In the genomic region with DNA sequence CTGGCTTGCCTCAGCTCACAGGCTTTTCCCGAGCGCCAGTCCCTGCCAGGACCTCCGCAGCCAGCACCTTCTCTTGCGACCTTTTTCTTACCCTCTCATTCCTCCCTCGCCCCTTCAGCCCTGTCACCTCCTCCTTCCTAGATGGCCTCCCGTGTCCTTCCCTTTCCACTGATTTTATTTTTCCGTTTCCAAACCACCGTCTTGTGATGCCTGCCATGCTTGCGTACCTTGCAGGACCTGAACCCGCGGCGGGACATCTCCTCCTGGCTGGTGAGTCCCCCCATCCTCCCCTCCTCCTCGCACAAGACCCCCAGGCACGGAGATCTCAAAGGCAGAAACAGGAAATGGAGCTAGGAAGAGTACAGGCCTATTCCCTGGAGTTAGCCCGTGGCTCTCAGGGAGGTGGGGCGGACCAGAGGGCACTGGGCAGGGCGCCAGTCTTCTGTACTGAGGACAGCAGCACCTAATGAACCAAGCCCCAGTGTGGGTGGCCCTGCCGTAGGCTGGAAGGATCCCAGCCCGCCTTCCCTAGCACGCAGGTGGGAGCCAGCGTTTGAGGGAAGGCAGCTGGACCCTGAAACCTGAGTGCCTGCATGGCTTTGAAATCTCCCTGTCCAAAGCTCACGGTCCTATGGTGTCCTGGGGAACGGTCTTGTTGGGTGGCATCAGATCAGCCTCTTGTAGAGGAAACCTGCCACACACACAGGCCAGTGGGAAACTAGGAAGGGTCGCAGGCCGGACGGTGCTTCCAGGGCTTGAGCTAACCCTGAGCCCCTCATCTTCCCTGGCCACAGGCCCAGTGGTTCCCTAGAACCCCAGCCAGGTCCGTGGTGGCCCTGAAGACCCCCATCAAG, we compare ENCODE assay signal across 1 cellular context.
A peak's percentile ranks its signal among the peaks of the same experiment; 100 is the strongest.
TF ChIP-seq lines count a peak whose summit lies in the region.

No MANE protein-coding gene starts in this region.

TF ChIP-seq in K562, 482 proteins besides CTCF, POLR2A, EP300 and RAD21 (continued from another document):
- TF ChIP-seq SAP30 (IDR thresholded peaks at IDR 0.05; ENCODE audit: borderline replicate concordance, insufficient read depth, low read depth, low read length, poor library complexity, severe bottlenecking) (peak; percentile 35), TOE1 (IDR thresholded peaks at IDR 0.05; ENCODE audit: borderline replicate concordance) (peak; percentile 66; the same call in 1 of the 2 replicates), TOE1 (CRISPR knock-in tag; IDR thresholded peaks at IDR 0.05; ENCODE audit: borderline replicate concordance, low read depth) (no peak), ZNF551 (CRISPR knock-in tag; IDR thresholded peaks at IDR 0.05) (no peak), PHB2 (IDR thresholded peaks at IDR 0.05; ENCODE audit: low read depth) (no peak), TCF7 (IDR thresholded peaks at IDR 0.05; ENCODE audit: borderline replicate concordance) (no peak), MIER1 (IDR thresholded peaks at IDR 0.05; ENCODE audit: low read depth) (0 out of 2 replicates have a peak, but pooled peaks have one; percentile 23), ZBTB1 (CRISPR knock-in tag; IDR thresholded peaks at IDR 0.05; ENCODE audit: borderline replicate concordance, low read depth) (no peak), POLR2AphosphoS5 (IDR thresholded peaks at IDR 0.05; ENCODE audit: control insufficient read depth, insufficient read depth, low read depth, low read length) (no peak), ARID1B (IDR thresholded peaks at IDR 0.05) (0 out of 2 replicates have a peak, but pooled peaks have one; percentile 24), POLR2G (IDR thresholded peaks at IDR 0.05; ENCODE audit: low read depth, low read length) (peak; percentile 43; the same call in 1 of the 2 replicates), OTX1 (CRISPR knock-in tag; IDR thresholded peaks at IDR 0.05) (peak; percentile 45; the same call in 1 of the 2 replicates), NCOA6 (IDR thresholded peaks at IDR 0.05) (no peak), PHF20 (IDR thresholded peaks at IDR 0.05; ENCODE audit: partially characterized antibody) (peak; percentile 13), BCOR (IDR thresholded peaks at IDR 0.05) (0 out of 2 replicates have a peak, but pooled peaks have one; percentile 23), MAFG (tag; conservative IDR thresholded peaks at IDR 0.05) (no peak), RBM17 (IDR thresholded peaks at IDR 0.05; ENCODE audit: borderline replicate concordance, low read depth, low read length) (no peak), ZEB2 (IDR thresholded peaks at IDR 0.05) (no peak), ZNF780A (CRISPR knock-in tag; IDR thresholded peaks at IDR 0.05) (no peak), ZNF253 (CRISPR knock-in tag; conservative IDR thresholded peaks at IDR 0.05) (no peak), ZNF384 (IDR thresholded peaks at IDR 0.05; ENCODE audit: low read depth, low read length) (no peak), DMBX1 (CRISPR knock-in tag; IDR thresholded peaks at IDR 0.05; ENCODE audit: borderline replicate concordance) (no peak), GATAD2A (IDR thresholded peaks at IDR 0.05) (0 out of 2 replicates have a peak, but pooled peaks have one; percentile 35), MYBL2 (IDR thresholded peaks at IDR 0.05; ENCODE audit: low read depth) (no peak), MYBL2 (CRISPR knock-in tag; IDR thresholded peaks at IDR 0.05; ENCODE audit: borderline replicate concordance) (no peak), KDM5B (IDR thresholded peaks at IDR 0.05; ENCODE audit: insufficient replicate concordance, low read depth, low read length) (no peak), DACH1 (IDR thresholded peaks at IDR 0.05; ENCODE audit: partially characterized antibody) (no peak)
- TF ChIP-seq, protein P1, sequence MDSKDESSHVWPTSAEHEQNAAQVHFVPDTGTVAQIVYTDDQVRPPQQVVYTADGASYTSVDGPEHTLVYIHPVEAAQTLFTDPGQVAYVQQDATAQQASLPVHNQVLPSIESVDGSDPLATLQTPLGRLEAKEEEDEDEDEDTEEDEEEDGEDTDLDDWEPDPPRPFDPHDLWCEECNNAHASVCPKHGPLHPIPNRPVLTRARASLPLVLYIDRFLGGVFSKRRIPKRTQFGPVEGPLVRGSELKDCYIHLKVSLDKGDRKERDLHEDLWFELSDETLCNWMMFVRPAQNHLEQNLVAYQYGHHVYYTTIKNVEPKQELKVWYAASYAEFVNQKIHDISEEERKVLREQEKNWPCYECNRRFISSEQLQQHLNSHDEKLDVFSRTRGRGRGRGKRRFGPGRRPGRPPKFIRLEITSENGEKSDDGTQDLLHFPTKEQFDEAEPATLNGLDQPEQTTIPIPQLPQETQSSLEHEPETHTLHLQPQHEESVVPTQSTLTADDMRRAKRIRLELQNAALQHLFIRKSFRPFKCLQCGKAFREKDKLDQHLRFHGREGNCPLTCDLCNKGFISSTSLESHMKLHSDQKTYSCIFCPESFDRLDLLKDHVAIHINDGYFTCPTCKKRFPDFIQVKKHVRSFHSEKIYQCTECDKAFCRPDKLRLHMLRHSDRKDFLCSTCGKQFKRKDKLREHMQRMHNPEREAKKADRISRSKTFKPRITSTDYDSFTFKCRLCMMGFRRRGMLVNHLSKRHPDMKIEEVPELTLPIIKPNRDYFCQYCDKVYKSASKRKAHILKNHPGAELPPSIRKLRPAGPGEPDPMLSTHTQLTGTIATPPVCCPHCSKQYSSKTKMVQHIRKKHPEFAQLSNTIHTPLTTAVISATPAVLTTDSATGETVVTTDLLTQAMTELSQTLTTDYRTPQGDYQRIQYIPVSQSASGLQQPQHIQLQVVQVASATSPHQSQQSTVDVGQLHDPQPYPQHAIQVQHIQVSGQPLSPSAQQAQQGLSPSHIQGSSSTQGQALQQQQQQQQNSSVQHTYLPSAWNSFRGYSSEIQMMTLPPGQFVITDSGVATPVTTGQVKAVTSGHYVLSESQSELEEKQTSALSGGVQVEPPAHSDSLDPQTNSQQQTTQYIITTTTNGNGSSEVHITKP (IDR thresholded peaks at IDR 0.05; ENCODE audit: partially characterized antibody) = peak; percentile 58
- TF ChIP-seq, protein P2, sequence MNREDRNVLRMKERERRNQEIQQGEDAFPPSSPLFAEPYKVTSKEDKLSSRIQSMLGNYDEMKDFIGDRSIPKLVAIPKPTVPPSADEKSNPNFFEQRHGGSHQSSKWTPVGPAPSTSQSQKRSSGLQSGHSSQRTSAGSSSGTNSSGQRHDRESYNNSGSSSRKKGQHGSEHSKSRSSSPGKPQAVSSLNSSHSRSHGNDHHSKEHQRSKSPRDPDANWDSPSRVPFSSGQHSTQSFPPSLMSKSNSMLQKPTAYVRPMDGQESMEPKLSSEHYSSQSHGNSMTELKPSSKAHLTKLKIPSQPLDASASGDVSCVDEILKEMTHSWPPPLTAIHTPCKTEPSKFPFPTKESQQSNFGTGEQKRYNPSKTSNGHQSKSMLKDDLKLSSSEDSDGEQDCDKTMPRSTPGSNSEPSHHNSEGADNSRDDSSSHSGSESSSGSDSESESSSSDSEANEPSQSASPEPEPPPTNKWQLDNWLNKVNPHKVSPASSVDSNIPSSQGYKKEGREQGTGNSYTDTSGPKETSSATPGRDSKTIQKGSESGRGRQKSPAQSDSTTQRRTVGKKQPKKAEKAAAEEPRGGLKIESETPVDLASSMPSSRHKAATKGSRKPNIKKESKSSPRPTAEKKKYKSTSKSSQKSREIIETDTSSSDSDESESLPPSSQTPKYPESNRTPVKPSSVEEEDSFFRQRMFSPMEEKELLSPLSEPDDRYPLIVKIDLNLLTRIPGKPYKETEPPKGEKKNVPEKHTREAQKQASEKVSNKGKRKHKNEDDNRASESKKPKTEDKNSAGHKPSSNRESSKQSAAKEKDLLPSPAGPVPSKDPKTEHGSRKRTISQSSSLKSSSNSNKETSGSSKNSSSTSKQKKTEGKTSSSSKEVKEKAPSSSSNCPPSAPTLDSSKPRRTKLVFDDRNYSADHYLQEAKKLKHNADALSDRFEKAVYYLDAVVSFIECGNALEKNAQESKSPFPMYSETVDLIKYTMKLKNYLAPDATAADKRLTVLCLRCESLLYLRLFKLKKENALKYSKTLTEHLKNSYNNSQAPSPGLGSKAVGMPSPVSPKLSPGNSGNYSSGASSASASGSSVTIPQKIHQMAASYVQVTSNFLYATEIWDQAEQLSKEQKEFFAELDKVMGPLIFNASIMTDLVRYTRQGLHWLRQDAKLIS (CRISPR knock-in tag; IDR thresholded peaks at IDR 0.05) = no peak
- TF ChIP-seq, protein P3, sequence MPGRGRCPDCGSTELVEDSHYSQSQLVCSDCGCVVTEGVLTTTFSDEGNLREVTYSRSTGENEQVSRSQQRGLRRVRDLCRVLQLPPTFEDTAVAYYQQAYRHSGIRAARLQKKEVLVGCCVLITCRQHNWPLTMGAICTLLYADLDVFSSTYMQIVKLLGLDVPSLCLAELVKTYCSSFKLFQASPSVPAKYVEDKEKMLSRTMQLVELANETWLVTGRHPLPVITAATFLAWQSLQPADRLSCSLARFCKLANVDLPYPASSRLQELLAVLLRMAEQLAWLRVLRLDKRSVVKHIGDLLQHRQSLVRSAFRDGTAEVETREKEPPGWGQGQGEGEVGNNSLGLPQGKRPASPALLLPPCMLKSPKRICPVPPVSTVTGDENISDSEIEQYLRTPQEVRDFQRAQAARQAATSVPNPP (IDR thresholded peaks at IDR 0.05; ENCODE audit: borderline replicate concordance, insufficient read depth, insufficient read length) = no peak
- TF ChIP-seq, protein P4, sequence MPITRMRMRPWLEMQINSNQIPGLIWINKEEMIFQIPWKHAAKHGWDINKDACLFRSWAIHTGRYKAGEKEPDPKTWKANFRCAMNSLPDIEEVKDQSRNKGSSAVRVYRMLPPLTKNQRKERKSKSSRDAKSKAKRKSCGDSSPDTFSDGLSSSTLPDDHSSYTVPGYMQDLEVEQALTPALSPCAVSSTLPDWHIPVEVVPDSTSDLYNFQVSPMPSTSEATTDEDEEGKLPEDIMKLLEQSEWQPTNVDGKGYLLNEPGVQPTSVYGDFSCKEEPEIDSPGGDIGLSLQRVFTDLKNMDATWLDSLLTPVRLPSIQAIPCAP (CRISPR knock-in tag; IDR thresholded peaks at IDR 0.05; ENCODE audit: borderline replicate concordance) = no peak
- TF ChIP-seq, protein P5, sequence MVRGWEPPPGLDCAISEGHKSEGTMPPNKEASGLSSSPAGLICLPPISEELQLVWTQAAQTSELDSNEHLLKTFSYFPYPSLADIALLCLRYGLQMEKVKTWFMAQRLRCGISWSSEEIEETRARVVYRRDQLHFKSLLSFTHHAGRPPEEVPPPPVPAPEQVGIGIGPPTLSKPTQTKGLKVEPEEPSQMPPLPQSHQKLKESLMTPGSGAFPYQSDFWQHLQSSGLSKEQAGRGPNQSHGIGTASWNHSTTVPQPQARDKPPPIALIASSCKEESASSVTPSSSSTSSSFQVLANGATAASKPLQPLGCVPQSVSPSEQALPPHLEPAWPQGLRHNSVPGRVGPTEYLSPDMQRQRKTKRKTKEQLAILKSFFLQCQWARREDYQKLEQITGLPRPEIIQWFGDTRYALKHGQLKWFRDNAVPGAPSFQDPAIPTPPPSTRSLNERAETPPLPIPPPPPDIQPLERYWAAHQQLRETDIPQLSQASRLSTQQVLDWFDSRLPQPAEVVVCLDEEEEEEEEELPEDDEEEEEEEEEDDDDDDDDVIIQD (CRISPR knock-in tag; IDR thresholded peaks at IDR 0.05) = no peak
- TF ChIP-seq, protein P6, sequence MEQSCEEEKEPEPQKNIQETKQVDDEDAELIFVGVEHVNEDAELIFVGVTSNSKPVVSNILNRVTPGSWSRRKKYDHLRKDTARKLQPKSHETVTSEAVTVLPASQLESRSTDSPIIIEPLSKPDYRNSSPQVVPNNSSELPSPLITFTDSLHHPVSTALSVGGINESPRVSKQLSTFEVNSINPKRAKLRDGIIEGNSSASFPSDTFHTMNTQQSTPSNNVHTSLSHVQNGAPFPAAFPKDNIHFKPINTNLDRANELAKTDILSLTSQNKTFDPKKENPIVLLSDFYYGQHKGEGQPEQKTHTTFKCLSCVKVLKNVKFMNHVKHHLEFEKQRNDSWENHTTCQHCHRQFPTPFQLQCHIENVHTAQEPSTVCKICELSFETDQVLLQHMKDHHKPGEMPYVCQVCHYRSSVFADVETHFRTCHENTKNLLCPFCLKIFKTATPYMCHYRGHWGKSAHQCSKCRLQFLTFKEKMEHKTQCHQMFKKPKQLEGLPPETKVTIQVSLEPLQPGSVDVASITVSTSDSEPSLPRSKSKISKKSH (CRISPR knock-in tag; IDR thresholded peaks at IDR 0.05) = no peak
- TF ChIP-seq, protein P7, sequence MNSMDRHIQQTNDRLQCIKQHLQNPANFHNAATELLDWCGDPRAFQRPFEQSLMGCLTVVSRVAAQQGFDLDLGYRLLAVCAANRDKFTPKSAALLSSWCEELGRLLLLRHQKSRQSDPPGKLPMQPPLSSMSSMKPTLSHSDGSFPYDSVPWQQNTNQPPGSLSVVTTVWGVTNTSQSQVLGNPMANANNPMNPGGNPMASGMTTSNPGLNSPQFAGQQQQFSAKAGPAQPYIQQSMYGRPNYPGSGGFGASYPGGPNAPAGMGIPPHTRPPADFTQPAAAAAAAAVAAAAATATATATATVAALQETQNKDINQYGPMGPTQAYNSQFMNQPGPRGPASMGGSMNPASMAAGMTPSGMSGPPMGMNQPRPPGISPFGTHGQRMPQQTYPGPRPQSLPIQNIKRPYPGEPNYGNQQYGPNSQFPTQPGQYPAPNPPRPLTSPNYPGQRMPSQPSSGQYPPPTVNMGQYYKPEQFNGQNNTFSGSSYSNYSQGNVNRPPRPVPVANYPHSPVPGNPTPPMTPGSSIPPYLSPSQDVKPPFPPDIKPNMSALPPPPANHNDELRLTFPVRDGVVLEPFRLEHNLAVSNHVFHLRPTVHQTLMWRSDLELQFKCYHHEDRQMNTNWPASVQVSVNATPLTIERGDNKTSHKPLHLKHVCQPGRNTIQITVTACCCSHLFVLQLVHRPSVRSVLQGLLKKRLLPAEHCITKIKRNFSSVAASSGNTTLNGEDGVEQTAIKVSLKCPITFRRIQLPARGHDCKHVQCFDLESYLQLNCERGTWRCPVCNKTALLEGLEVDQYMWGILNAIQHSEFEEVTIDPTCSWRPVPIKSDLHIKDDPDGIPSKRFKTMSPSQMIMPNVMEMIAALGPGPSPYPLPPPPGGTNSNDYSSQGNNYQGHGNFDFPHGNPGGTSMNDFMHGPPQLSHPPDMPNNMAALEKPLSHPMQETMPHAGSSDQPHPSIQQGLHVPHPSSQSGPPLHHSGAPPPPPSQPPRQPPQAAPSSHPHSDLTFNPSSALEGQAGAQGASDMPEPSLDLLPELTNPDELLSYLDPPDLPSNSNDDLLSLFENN (IDR thresholded peaks at IDR 0.05; ENCODE audit: low read depth in 2 of 2, low read length in 2 of 2) = no peak
- TF ChIP-seq, protein P8, sequence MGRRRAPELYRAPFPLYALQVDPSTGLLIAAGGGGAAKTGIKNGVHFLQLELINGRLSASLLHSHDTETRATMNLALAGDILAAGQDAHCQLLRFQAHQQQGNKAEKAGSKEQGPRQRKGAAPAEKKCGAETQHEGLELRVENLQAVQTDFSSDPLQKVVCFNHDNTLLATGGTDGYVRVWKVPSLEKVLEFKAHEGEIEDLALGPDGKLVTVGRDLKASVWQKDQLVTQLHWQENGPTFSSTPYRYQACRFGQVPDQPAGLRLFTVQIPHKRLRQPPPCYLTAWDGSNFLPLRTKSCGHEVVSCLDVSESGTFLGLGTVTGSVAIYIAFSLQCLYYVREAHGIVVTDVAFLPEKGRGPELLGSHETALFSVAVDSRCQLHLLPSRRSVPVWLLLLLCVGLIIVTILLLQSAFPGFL (CRISPR knock-in tag; IDR thresholded peaks at IDR 0.05) = no peak
